Comparison of ENCODE assay signal across 16 cellular contexts in the genomic region with DNA sequence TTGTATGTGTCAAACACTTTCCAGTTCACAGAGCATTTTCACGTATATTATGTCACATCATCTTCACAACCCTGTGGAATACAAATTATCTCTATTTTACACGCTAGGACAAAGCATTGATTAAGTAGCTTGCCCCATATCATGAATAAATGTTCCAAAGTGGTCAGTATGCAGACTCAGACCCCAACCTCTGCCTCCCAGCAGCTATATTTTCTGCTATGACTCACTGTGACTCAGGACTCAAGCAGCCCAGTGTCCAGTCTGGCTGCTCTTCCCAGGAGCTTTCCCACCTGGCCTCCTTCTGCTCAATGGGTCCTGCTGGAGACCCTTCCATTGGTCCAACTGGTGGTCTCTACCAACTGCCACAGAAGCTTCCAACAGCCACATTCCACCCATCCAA. TPM values are rescaled to one million over a fixed set of nuclear protein-coding genes. Genes with fewer than 3 reads are reported as not detected.
DNase-seq lines count a peak whose midpoint lies in the region; TF ChIP-seq lines count a peak whose summit lies in the region.
"Had no signal": no experiment of that assay in that cellular context is flagged by ENCODE, and none has a peak within 500 bp of the region (broad histone marks: within the 10 kb centered on the region; RNA-seq: fewer than 3 reads in every experiment).

No MANE protein-coding gene starts in this region.

- no peak overlapping the region for H2AFZ ChIP-seq in osteoblast (ENCODE audit: low read length)

- peaks cover 45% of the 10 kb centered on the region for H3K4me1 ChIP-seq in osteoblast (ENCODE audit: insufficient read depth, low read length)

- H3K4me3 ChIP-seq in MG63 = no peak overlapping the region
- no peak overlapping the region for H3K4me3 ChIP-seq in cardiac fibroblast (replicated peaks in 1 of 2; ENCODE audit: low read depth in 2 of 2, low read length in 2 of 2)
- no peak overlapping the region for H3K4me3 ChIP-seq in osteoblast (ENCODE audit: insufficient read depth, low read length)

- peak; percentile 77 for DNase-seq in Daoy (ENCODE audit: low read depth)
- DNase-seq in MG63 = peak; percentile 66
- peak; percentile 35 to 90 for DNase-seq in cardiac fibroblast (ENCODE audit: low read depth in 2 of 2)
- DNase-seq in osteoblast (ENCODE audit: insufficient read length, low spot score, missing footprints) = peak; percentile 18
- DNase-seq in inferior parietal cortex (ENCODE audit: extremely low spot score) = no peak
- no peak for DNase-seq in activated T-cell treated with anti-CD3 and anti-CD28 coated beads for 4 hours
- no peak for DNase-seq in NK-92 treated with Interleukin-12 subunit alpha and Interleukin-12 subunit beta, amount 100 ng/mL, for 24 hours (lab: John Stamatoyannopoulos, UW)
- DNase-seq in superior temporal gyrus (ENCODE audit: extremely low spot score) = no peak
- DNase-seq: activated naive CD4-positive, alpha-beta T cell; CD8-positive, alpha-beta T cell; foreskin melanocyte; GF-D8; kidney; NCI-H1105; NCI-H510A treated with DMSO at 0.1 percent for 48 hours; RPMI8226 had no signal

- no peaks in the 10 kb centered on the region for H3K79me2 ChIP-seq in osteoblast (ENCODE audit: insufficient read depth, low read length)

- no peaks in the 10 kb centered on the region for H3K27me3 ChIP-seq in MG63
- H3K27me3 ChIP-seq in osteoblast (ENCODE audit: insufficient read depth, low read length) = no peaks in the 10 kb centered on the region

- H4K20me1 ChIP-seq in osteoblast (ENCODE audit: insufficient read depth, low read length) = no peaks in the 10 kb centered on the region

- H3K36me3 ChIP-seq in MG63 (no peaks in the 10 kb centered on the region), osteoblast (ENCODE audit: insufficient read depth, low read length) (no peaks in the 10 kb centered on the region)

- TF ChIP-seq CTCF in cardiac fibroblast (IDR thresholded peaks at IDR 0.05; ENCODE audit: low read depth, low read length) = no peak
- no peak for TF ChIP-seq CTCF in osteoblast (IDR thresholded peaks at IDR 0.05; ENCODE audit: extremely low read depth, low read depth, low read length)

- peak overlapping the region; percentile 79 for H3K27ac ChIP-seq in osteoblast (ENCODE audit: low read depth, low read length)

- H3K9me3 ChIP-seq in MG63 (no peaks in the 10 kb centered on the region), osteoblast (ENCODE audit: low read depth, low read length) (no peaks in the 10 kb centered on the region)

- no peak overlapping the region for H3K4me2 ChIP-seq in osteoblast (ENCODE audit: insufficient read depth, low read length)

RNA-seq across cellular contexts. Expression of gene RAP1A, which starts 56.0 kb away (rescaled TPM):
- total RNA-seq in Daoy (2014; rRNA removed; shearing (Covaris generic)) = 42.8 and 47.1 TPM in 2 replicates
- total RNA-seq in MG63 (2014; rRNA removed; shearing (Covaris generic); ENCODE audit: low replicate concordance) = 20.6 and 35.6 TPM in 2 replicates
- total RNA-seq in osteoblast = 17.0 and 19.7 TPM in 2 replicates

Comparison
In these comparisons a context has a peak if more than half of its experiments do, and no peak if none do; other contexts are left out.
1. DNase-seq: peak in Daoy (single experiment), MG63 (single experiment), cardiac fibroblast (2 of 2) and osteoblast (single experiment); none in inferior parietal cortex (single experiment), activated T-cell treated with anti-CD3 and anti-CD28 coated beads for 4 hours (single experiment), NK-92 treated with Interleukin-12 subunit alpha and Interleukin-12 subunit beta, amount 100 ng/mL, for 24 hours (single experiment) and superior temporal gyrus (single experiment).